Comparison of ENCODE assay signal across 20 cellular contexts in genomic region chr7:46565712-46566111, GRCh38.
A peak's percentile ranks its signal among the peaks of the same experiment; 100 is the strongest.
DNase-seq lines count a peak whose midpoint lies in the region; ATAC-seq, FAIRE-seq and TF ChIP-seq lines count a peak whose summit lies in the region.
"Had no signal": no experiment of that assay in that cellular context is flagged by ENCODE, and none has a peak within 500 bp of the region (broad histone marks: within the 10 kb centered on the region; RNA-seq: fewer than 3 reads in every experiment).

No MANE protein-coding gene starts in this region.

- no peak for FAIRE-seq in bronchial epithelial cell (lab: Jason Lieb, UNC)
- FAIRE-seq: G401.6 had no signal

- TF ChIP-seq RAD21 in SK-N-SH (IDR thresholded peaks at IDR 0.05; ENCODE audit: low read length) = no peak

- no peaks in the 10 kb centered on the region for H3K9me3 ChIP-seq in SK-N-SH
- H3K9me3 ChIP-seq in suprapubic skin = no peaks in the 10 kb centered on the region
- H3K9me3 ChIP-seq in HAP-1 = no peaks in the 10 kb centered on the region

- H2AFZ ChIP-seq in SK-N-SH (ENCODE audit: low read depth) = no peak overlapping the region

- peak overlapping the region in 1 of 2 experiments; percentile 20; a peak in 1 of 4 replicates for H3K27ac ChIP-seq in SK-N-SH (ENCODE audit: low read depth in 2 of 2, low read length in 1 of 2)
- peak overlapping the region; percentile 39 for H3K27ac ChIP-seq in suprapubic skin

- no peak for TF ChIP-seq POLR2A in suprapubic skin (IDR thresholded peaks at IDR 0.05)

- H3K4me1 ChIP-seq in SK-N-SH (ENCODE audit: control insufficient read depth in 1 of 2, insufficient read depth in 2 of 2, low read depth in 1 of 2, low read length in 1 of 2) (peaks cover 0 to 6% of the 10 kb centered on the region in 2 experiments; a peak in 1 of 4 replicates), suprapubic skin (peaks cover 17% of the 10 kb centered on the region), HAP-1 (no peaks in the 10 kb centered on the region)

- TF ChIP-seq EP300 in SK-N-SH (IDR thresholded peaks at IDR 0.05; ENCODE audit: borderline replicate concordance in 1 of 2, low read depth in 1 of 2, low read length in 1 of 2) = no peak
- TF ChIP-seq EP300 in suprapubic skin (IDR thresholded peaks at IDR 0.05) = no peak

- H3F3A ChIP-seq in SK-N-SH (replicated peaks; ENCODE audit: insufficient read depth) = no peaks in the 10 kb centered on the region

- no peak for ATAC-seq in SK-N-SH treated with all-trans-retinoic acid at 6 μM for 48 hours
- ATAC-seq in HG02852 (IDR thresholded peaks at IDR 0.05; ENCODE audit: unreplicated experiment) = no peak

- no peak overlapping the region for H3K9ac ChIP-seq in SK-N-SH

- POLR2A ChIA-PET in SK-N-SH (lab: Yijun Ruan, JAX) = no interaction called here

- H3K36me3 ChIP-seq in SK-N-SH (replicated peaks in 1 of 2; ENCODE audit: control insufficient read depth in 1 of 2, insufficient read depth in 2 of 2, low read length in 1 of 2) (no peaks in the 10 kb centered on the region), bronchial epithelial cell (ENCODE audit: control insufficient read depth, insufficient read depth, low read length) (no peaks in the 10 kb centered on the region), suprapubic skin (no peaks in the 10 kb centered on the region), HAP-1 (replicated peaks) (no peaks in the 10 kb centered on the region)

- no peaks in the 10 kb centered on the region for H4K20me1 ChIP-seq in SK-N-SH (ENCODE audit: insufficient read depth)

- H3K4me2 ChIP-seq in SK-N-SH = no peak overlapping the region

- CTCF ChIA-PET in SK-N-SH (lab: Yijun Ruan, JAX) = no interaction called here

- H3K4me3 ChIP-seq in SK-N-SH (ENCODE audit: low read depth in 2 of 2, low read length in 1 of 2) (no peak overlapping the region), bronchial epithelial cell (ENCODE audit: low read depth, low read length) (no peak overlapping the region), suprapubic skin (no peak overlapping the region), HAP-1 (no peak overlapping the region)

- in situ Hi-C loops in HAP-1 (cut with MboI; ENCODE audit: low sequenced_read_pairs) = no loop called here

- H3K79me2 ChIP-seq in SK-N-SH (ENCODE audit: insufficient read depth) = no peaks in the 10 kb centered on the region

- no peaks in the 10 kb centered on the region for H3K27me3 ChIP-seq in SK-N-SH (ENCODE audit: insufficient read depth)
- no peaks in the 10 kb centered on the region for H3K27me3 ChIP-seq in bronchial epithelial cell (ENCODE audit: control insufficient read depth, insufficient read depth, low read length)
- H3K27me3 ChIP-seq in suprapubic skin = no peaks in the 10 kb centered on the region
- H3K27me3 ChIP-seq in HAP-1 (ENCODE audit: low read depth) = no peaks in the 10 kb centered on the region

- no peaks in the 10 kb centered on the region for H3K9me2 ChIP-seq in SK-N-SH

- 67% methylated on average over 4 of the region's 4 CpGs for WGBS in SK-N-SH (ENCODE audit: low lambda C conversion rate)
- 73% methylated on average over 4 of the region's 4 CpGs for WGBS in suprapubic skin

- DNase-seq in SK-N-SH (no peak), bronchial epithelial cell (ENCODE audit: low read depth) (peak; percentile 75), iris pigment epithelial cell (ENCODE audit: low read depth) (peak; percentile 27), suprapubic skin (ENCODE audit: low spot score in 2 of 2) (no peak), HAP-1 (ENCODE audit: low spot score in 2 of 2) (no peak), cortex of kidney (lab: John Stamatoyannopoulos, UW) (no peak)
- DNase-seq: 8988T, DMS 273 treated with DMSO at 0.1 percent for 48 hours, DND-41, KBM-7, NCI-H1105 treated with DMSO at 0.1 percent for 48 hours, NCI-H1694, NCI-H2081 treated with DMSO at 0.1 percent for 48 hours, NCI-H446 treated with DMSO at 0.1 percent for 48 hours, NCI-H748 treated with DMSO at 0.1 percent for 48 hours, RPMI8226, SHP77 treated with DMSO at 0.1 percent for 48 hours had no signal

- no peak for TF ChIP-seq CTCF in SK-N-SH (IDR thresholded peaks at IDR 0.05)
- TF ChIP-seq CTCF in bronchial epithelial cell (IDR thresholded peaks at IDR 0.05; ENCODE audit: insufficient read depth, low read length, severe bottlenecking) = no peak
- TF ChIP-seq CTCF in suprapubic skin (IDR thresholded peaks at IDR 0.05) = no peak

TF ChIP-seq in SK-N-SH treated with all-trans-retinoic acid at 6 μM for 48 hours, 23 proteins besides CTCF, POLR2A, EP300 and RAD21:
- TF ChIP-seq RARB (CRISPR knock-in tag; IDR thresholded peaks at IDR 0.05) (no peak), ISL1 (CRISPR knock-in tag; IDR thresholded peaks at IDR 0.05) (peak; percentile 68)

TF ChIP-seq in SK-N-SH, 30 proteins besides CTCF, POLR2A, EP300 and RAD21 (continues in another document):
- TF ChIP-seq GATA2 (CRISPR knock-in tag; IDR thresholded peaks at IDR 0.05) = no peak
- no peak for TF ChIP-seq FOXJ3 (CRISPR knock-in tag; IDR thresholded peaks at IDR 0.05)
- no peak for TF ChIP-seq REST (IDR thresholded peaks at IDR 0.05; ENCODE audit: low read depth, low read length)
- no peak for TF ChIP-seq MEF2A (IDR thresholded peaks at IDR 0.05; ENCODE audit: borderline replicate concordance, low read depth)
- TF ChIP-seq GABPA (IDR thresholded peaks at IDR 0.05; ENCODE audit: low read depth) = no peak
- no peak for TF ChIP-seq PBX3 (IDR thresholded peaks at IDR 0.05)
- TF ChIP-seq USF1 (IDR thresholded peaks at IDR 0.05; ENCODE audit: borderline replicate concordance, low read depth) = no peak
- TF ChIP-seq NFIC (IDR thresholded peaks at IDR 0.05; ENCODE audit: borderline replicate concordance) = no peak
- TF ChIP-seq CHD2 (IDR thresholded peaks at IDR 0.05; ENCODE audit: low read length, partially characterized antibody) = no peak
- no peak for TF ChIP-seq FOSL2 (IDR thresholded peaks at IDR 0.05; ENCODE audit: borderline replicate concordance, low read depth)
- TF ChIP-seq RFX5 (IDR thresholded peaks at IDR 0.05; ENCODE audit: low read length) = no peak
- no peak for TF ChIP-seq EZH2phosphoT487 (IDR thresholded peaks at IDR 0.05; ENCODE audit: borderline replicate concordance, low read depth)
- no peak for TF ChIP-seq RXRA (IDR thresholded peaks at IDR 0.05; ENCODE audit: borderline replicate concordance, low read depth)
- no peak for TF ChIP-seq SMC3 (IDR thresholded peaks at IDR 0.05; ENCODE audit: low read depth, low read length)
- no peak for TF ChIP-seq MXI1 (IDR thresholded peaks at IDR 0.05; ENCODE audit: low read depth, low read length)
- no peak for TF ChIP-seq ZBTB33 (IDR thresholded peaks at IDR 0.05; ENCODE audit: borderline replicate concordance, low read depth)

Comparison
In these comparisons a context has a peak if more than half of its experiments do, and no peak if none do; other contexts are left out.
1. DNase-seq: peak in bronchial epithelial cell (single experiment) and iris pigment epithelial cell (single experiment); none in SK-N-SH (single experiment), suprapubic skin (0 of 2), HAP-1 (0 of 2) and cortex of kidney (single experiment).